ENCODE assay signal across 1 cellular context in the genomic region with DNA sequence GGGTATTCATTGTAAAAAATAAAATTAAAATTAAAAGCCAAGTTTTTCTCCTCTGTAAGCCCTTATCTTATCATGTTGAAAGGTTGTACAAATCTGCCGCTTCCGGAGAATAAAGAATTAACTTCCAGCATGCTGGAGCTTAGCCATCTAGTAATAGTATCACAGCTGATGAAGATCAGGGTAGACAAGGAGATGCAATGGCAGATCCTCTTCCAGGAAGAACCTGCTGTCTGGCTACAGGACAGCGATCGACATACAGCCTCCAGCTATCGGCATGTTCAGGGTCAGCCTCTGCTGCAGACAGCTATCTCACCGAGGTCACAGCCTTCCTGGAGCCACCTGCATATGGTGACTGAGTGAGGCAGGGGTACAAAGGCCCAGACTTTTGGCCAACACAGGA.
TF ChIP-seq lines count a peak whose summit lies in the region.

No MANE protein-coding gene starts in this region.

TF ChIP-seq in SK-N-SH, 30 proteins besides CTCF, POLR2A, EP300 and RAD21 (continued from another document):
- TF ChIP-seq TEAD4 (IDR thresholded peaks at IDR 0.05; ENCODE audit: borderline replicate concordance, insufficient read depth) (no peak), JUND (IDR thresholded peaks at IDR 0.05) (no peak), NRF1 (IDR thresholded peaks at IDR 0.05; ENCODE audit: low read depth, low read length) (no peak), POLR2AphosphoS5 (IDR thresholded peaks at IDR 0.05; ENCODE audit: low read depth, low read length) (no peak), SMC3 (IDR thresholded peaks at IDR 0.05; ENCODE audit: low read depth, low read length) (peak; percentile 6; the same call in 1 of the 2 replicates), GABPA (IDR thresholded peaks at IDR 0.05; ENCODE audit: low read depth) (no peak), FOSL2 (IDR thresholded peaks at IDR 0.05; ENCODE audit: borderline replicate concordance, low read depth) (no peak), RXRA (IDR thresholded peaks at IDR 0.05; ENCODE audit: borderline replicate concordance, low read depth) (no peak), EZH2phosphoT487 (IDR thresholded peaks at IDR 0.05; ENCODE audit: borderline replicate concordance, low read depth) (no peak), CHD2 (IDR thresholded peaks at IDR 0.05; ENCODE audit: low read length, partially characterized antibody) (peak; percentile 79), NFIC (IDR thresholded peaks at IDR 0.05; ENCODE audit: borderline replicate concordance) (0 out of 2 replicates have a peak, but pooled peaks have one; percentile 16), SIN3A (IDR thresholded peaks at IDR 0.05; ENCODE audit: borderline replicate concordance, low read depth, low read length) (no peak), TCF12 (IDR thresholded peaks at IDR 0.05) (peak; percentile 44; the same call in 1 of the 2 replicates), FOXM1 (IDR thresholded peaks at IDR 0.05; ENCODE audit: low read depth) (no peak), RCOR1 (IDR thresholded peaks at IDR 0.05; ENCODE audit: low read length) (peak; percentile 94), GATA2 (CRISPR knock-in tag; IDR thresholded peaks at IDR 0.05) (peak; percentile 92), FOXJ3 (CRISPR knock-in tag; IDR thresholded peaks at IDR 0.05) (peak; percentile 77; the same call in 1 of the 2 replicates), TAF1 (IDR thresholded peaks at IDR 0.05; ENCODE audit: borderline replicate concordance, low read depth, low read length) (no peak), MXI1 (IDR thresholded peaks at IDR 0.05; ENCODE audit: low read depth, low read length) (peak; percentile 48; the same call in 1 of the 2 replicates)
- TF ChIP-seq, protein P1, sequence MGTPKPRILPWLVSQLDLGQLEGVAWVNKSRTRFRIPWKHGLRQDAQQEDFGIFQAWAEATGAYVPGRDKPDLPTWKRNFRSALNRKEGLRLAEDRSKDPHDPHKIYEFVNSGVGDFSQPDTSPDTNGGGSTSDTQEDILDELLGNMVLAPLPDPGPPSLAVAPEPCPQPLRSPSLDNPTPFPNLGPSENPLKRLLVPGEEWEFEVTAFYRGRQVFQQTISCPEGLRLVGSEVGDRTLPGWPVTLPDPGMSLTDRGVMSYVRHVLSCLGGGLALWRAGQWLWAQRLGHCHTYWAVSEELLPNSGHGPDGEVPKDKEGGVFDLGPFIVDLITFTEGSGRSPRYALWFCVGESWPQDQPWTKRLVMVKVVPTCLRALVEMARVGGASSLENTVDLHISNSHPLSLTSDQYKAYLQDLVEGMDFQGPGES (IDR thresholded peaks at IDR 0.05; ENCODE audit: low read depth, low read length), result no peak
- TF ChIP-seq, protein P2, sequence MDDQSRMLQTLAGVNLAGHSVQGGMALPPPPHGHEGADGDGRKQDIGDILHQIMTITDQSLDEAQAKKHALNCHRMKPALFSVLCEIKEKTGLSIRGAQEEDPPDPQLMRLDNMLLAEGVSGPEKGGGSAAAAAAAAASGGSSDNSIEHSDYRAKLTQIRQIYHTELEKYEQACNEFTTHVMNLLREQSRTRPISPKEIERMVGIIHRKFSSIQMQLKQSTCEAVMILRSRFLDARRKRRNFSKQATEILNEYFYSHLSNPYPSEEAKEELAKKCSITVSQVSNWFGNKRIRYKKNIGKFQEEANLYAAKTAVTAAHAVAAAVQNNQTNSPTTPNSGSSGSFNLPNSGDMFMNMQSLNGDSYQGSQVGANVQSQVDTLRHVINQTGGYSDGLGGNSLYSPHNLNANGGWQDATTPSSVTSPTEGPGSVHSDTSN (IDR thresholded peaks at IDR 0.05), result no peak
- TF ChIP-seq, protein P3, sequence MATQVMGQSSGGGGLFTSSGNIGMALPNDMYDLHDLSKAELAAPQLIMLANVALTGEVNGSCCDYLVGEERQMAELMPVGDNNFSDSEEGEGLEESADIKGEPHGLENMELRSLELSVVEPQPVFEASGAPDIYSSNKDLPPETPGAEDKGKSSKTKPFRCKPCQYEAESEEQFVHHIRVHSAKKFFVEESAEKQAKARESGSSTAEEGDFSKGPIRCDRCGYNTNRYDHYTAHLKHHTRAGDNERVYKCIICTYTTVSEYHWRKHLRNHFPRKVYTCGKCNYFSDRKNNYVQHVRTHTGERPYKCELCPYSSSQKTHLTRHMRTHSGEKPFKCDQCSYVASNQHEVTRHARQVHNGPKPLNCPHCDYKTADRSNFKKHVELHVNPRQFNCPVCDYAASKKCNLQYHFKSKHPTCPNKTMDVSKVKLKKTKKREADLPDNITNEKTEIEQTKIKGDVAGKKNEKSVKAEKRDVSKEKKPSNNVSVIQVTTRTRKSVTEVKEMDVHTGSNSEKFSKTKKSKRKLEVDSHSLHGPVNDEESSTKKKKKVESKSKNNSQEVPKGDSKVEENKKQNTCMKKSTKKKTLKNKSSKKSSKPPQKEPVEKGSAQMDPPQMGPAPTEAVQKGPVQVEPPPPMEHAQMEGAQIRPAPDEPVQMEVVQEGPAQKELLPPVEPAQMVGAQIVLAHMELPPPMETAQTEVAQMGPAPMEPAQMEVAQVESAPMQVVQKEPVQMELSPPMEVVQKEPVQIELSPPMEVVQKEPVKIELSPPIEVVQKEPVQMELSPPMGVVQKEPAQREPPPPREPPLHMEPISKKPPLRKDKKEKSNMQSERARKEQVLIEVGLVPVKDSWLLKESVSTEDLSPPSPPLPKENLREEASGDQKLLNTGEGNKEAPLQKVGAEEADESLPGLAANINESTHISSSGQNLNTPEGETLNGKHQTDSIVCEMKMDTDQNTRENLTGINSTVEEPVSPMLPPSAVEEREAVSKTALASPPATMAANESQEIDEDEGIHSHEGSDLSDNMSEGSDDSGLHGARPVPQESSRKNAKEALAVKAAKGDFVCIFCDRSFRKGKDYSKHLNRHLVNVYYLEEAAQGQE (IDR thresholded peaks at IDR 0.05; ENCODE audit: low read depth, low read length), result no peak
- TF ChIP-seq, protein P4, sequence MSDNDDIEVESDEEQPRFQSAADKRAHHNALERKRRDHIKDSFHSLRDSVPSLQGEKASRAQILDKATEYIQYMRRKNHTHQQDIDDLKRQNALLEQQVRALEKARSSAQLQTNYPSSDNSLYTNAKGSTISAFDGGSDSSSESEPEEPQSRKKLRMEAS (IDR thresholded peaks at IDR 0.05; ENCODE audit: low read depth), result no peak
- TF ChIP-seq, protein P5, sequence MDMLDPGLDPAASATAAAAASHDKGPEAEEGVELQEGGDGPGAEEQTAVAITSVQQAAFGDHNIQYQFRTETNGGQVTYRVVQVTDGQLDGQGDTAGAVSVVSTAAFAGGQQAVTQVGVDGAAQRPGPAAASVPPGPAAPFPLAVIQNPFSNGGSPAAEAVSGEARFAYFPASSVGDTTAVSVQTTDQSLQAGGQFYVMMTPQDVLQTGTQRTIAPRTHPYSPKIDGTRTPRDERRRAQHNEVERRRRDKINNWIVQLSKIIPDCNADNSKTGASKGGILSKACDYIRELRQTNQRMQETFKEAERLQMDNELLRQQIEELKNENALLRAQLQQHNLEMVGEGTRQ (IDR thresholded peaks at IDR 0.05; ENCODE audit: borderline replicate concordance, low read depth, low read length), result no peak
